1 cellular context compared by ENCODE assay signal in the genomic region with DNA sequence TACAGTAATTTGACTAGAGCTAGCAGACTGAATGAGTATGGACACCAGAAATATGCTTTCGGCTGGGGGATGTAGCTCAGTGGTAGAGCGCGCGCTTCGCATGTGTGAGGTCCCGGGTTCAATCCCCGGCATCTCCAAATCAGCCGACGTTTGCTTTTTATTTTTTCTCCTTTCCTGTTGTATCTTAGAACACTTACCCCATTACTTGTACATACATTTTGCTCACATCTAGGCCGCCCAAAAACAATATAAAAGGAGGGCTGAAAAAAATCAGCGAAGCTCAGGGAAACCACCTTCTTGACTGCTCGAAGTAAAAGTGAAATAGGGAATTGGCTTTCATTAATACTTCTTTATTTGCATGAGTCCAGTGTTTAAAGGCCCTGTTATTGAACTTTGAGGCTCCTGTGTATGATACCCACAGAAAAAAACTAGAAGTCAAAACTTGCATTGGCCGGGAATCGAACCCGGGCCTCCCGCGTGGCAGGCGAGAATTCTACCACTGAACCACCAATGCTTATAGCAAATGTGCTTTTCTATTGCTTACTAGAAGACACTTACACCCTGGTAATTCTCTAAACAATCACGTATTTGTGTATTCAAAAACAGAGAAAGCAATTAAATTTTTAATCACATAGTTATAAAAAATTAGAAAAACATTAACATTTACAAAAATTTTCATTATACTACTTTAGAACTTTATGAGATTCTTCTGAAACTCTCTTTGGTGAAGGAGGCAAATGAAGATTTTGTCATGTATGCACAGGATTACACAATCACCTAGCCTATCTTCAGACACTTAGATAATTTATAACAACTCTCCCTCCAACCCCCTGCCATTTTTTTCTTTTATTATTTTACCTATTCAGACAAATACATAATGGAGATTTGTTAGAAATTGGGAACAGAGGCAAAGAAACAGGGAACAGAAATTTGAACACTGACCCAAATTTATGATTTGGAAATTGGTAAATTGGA.
TF ChIP-seq lines count a peak whose summit lies in the region.

No MANE protein-coding gene starts in this region.

TF ChIP-seq in HCT116, 20 proteins besides CTCF, POLR2A, EP300 and RAD21 (continued from another document):
- TF ChIP-seq, protein P1, sequence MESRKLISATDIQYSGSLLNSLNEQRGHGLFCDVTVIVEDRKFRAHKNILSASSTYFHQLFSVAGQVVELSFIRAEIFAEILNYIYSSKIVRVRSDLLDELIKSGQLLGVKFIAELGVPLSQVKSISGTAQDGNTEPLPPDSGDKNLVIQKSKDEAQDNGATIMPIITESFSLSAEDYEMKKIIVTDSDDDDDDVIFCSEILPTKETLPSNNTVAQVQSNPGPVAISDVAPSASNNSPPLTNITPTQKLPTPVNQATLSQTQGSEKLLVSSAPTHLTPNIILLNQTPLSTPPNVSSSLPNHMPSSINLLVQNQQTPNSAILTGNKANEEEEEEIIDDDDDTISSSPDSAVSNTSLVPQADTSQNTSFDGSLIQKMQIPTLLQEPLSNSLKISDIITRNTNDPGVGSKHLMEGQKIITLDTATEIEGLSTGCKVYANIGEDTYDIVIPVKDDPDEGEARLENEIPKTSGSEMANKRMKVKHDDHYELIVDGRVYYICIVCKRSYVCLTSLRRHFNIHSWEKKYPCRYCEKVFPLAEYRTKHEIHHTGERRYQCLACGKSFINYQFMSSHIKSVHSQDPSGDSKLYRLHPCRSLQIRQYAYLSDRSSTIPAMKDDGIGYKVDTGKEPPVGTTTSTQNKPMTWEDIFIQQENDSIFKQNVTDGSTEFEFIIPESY (IDR thresholded peaks at IDR 0.05; ENCODE audit: extremely low read depth, insufficient replicate concordance, low read length) = no peak
- TF ChIP-seq, protein P2, sequence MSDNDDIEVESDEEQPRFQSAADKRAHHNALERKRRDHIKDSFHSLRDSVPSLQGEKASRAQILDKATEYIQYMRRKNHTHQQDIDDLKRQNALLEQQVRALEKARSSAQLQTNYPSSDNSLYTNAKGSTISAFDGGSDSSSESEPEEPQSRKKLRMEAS (IDR thresholded peaks at IDR 0.05) = peak; percentile 57
- peak; percentile 5; the same call in 1 of the 2 replicates for TF ChIP-seq FOSL1 (IDR thresholded peaks at IDR 0.05; ENCODE audit: low read depth)
- TF ChIP-seq POLR2AphosphoS5 (IDR thresholded peaks at IDR 0.05; ENCODE audit: low read depth, low read length) = peak; percentile 39; the same call in 1 of the 2 replicates
- no peak; the same call in 1 of the 2 replicates for TF ChIP-seq SRF (IDR thresholded peaks at IDR 0.05; ENCODE audit: low read depth)
- TF ChIP-seq ZNF274 (IDR thresholded peaks at IDR 0.05; ENCODE audit: low read depth, low read length) = no peak
- TF ChIP-seq, protein P3, sequence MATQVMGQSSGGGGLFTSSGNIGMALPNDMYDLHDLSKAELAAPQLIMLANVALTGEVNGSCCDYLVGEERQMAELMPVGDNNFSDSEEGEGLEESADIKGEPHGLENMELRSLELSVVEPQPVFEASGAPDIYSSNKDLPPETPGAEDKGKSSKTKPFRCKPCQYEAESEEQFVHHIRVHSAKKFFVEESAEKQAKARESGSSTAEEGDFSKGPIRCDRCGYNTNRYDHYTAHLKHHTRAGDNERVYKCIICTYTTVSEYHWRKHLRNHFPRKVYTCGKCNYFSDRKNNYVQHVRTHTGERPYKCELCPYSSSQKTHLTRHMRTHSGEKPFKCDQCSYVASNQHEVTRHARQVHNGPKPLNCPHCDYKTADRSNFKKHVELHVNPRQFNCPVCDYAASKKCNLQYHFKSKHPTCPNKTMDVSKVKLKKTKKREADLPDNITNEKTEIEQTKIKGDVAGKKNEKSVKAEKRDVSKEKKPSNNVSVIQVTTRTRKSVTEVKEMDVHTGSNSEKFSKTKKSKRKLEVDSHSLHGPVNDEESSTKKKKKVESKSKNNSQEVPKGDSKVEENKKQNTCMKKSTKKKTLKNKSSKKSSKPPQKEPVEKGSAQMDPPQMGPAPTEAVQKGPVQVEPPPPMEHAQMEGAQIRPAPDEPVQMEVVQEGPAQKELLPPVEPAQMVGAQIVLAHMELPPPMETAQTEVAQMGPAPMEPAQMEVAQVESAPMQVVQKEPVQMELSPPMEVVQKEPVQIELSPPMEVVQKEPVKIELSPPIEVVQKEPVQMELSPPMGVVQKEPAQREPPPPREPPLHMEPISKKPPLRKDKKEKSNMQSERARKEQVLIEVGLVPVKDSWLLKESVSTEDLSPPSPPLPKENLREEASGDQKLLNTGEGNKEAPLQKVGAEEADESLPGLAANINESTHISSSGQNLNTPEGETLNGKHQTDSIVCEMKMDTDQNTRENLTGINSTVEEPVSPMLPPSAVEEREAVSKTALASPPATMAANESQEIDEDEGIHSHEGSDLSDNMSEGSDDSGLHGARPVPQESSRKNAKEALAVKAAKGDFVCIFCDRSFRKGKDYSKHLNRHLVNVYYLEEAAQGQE (IDR thresholded peaks at IDR 0.05; ENCODE audit: low read depth) = no peak
- TF ChIP-seq ZFX (IDR thresholded peaks at IDR 0.05) = no peak
- TF ChIP-seq CBX3 (IDR thresholded peaks at IDR 0.05; ENCODE audit: low read depth) = peak; percentile 85; the same call in 1 of the 2 replicates
- TF ChIP-seq EZH2 (IDR thresholded peaks at IDR 0.05) = no peak
- TF ChIP-seq SP1 (IDR thresholded peaks at IDR 0.05; ENCODE audit: low read depth) = peak; percentile 12; the same call in 1 of the 2 replicates
- peak; percentile 91 for TF ChIP-seq CEBPB (IDR thresholded peaks at IDR 0.05; ENCODE audit: low read depth)
- no peak for TF ChIP-seq YY1 (IDR thresholded peaks at IDR 0.05; ENCODE audit: extremely low read depth, insufficient replicate concordance, low read depth, low read length)
- TF ChIP-seq TCF7L2 (IDR thresholded peaks at IDR 0.05; ENCODE audit: borderline replicate concordance, extremely low read depth, insufficient read depth, insufficient read length) = no peak
- peak; percentile 48 for TF ChIP-seq SIN3A (IDR thresholded peaks at IDR 0.05; ENCODE audit: low read depth)
- no peak for TF ChIP-seq EGR1 (IDR thresholded peaks at IDR 0.05; ENCODE audit: low read depth)
